Comparison of ENCODE assay signal across 17 cellular contexts in genomic region chr6:25229671-25230321, GRCh38. TPM values are rescaled to one million over a fixed set of nuclear protein-coding genes. Genes with fewer than 3 reads are reported as not detected.
DNase-seq lines count a peak whose midpoint lies in the region; ATAC-seq, FAIRE-seq and TF ChIP-seq lines count a peak whose summit lies in the region.
"Had no signal": no experiment of that assay in that cellular context is flagged by ENCODE, and none has a peak within 500 bp of the region (broad histone marks: within the 10 kb centered on the region; RNA-seq: fewer than 3 reads in every experiment).

No MANE protein-coding gene starts in this region.

- no peak overlapping the region for H3K27ac Mint-ChIP-seq in activated naive CD4-positive, alpha-beta T cell treated with anti-CD3 and anti-CD28 coated beads, Interleukin-2, amount 10 ng/mL, durations not matched to agents 7 days and 5 days
- no peak overlapping the region for H3K27ac Mint-ChIP-seq in stimulated activated naive B cell treated with anti-CD40 and anti-IgM and Interleukin-4, amounts not matched to agents 10 μg/mL and 1 μg/mL and 100 μg/mL, for 72 hours
- H3K27ac Mint-ChIP-seq: activated B cell treated with CpG ODN at 0.5 μM for 24 hours had no signal

- peak overlapping the region; percentile 6; the same call in 2 of the 3 replicates for H3K4me2 ChIP-seq in A549
- peak overlapping the region; percentile 57 for H3K4me2 ChIP-seq in HCT116 (ENCODE audit: low read length)

- FAIRE-seq in A549 (lab: Jason Lieb, UNC): no peak
- FAIRE-seq: frontal cortex, G401.6, pancreas had no signal

- TF ChIP-seq CTCF in A549 (IDR thresholded peaks at IDR 0.05) (no peak), HCT116 (IDR thresholded peaks at IDR 0.05 in 2 of 3, conservative IDR thresholded peaks at IDR 0.05 in 1 of 3; ENCODE audit: borderline replicate concordance in 1 of 3, insufficient read depth in 1 of 3, low read depth in 2 of 3, low read length in 2 of 3) (no peak)

- intact Hi-C loops in HCT116 (cut with micrococcal nuclease): no loop called here

- RAD21 ChIA-PET in HCT116 (lab: Charles Lee; ENCODE audit: low non-redundant PET in 1 of 2, low total read pairs in 2 of 2, uncharacterized antibody in 2 of 2, unreplicated experiment in 2 of 2): no interaction called here

- H3K9ac ChIP-seq in HCT116 (ENCODE audit: low read length): no peak overlapping the region

- no peaks in the 10 kb centered on the region for H4K20me1 ChIP-seq in HCT116 (ENCODE audit: insufficient read depth)

- no peak for TF ChIP-seq EP300 in A549 (IDR thresholded peaks at IDR 0.05)

- no peaks in the 10 kb centered on the region for H3K9me3 Mint-ChIP-seq in activated naive CD4-positive, alpha-beta T cell treated with anti-CD3 and anti-CD28 coated beads, Interleukin-2, amount 10 ng/mL, durations not matched to agents 7 days and 5 days
- no peaks in the 10 kb centered on the region for H3K9me3 Mint-ChIP-seq in stimulated activated naive B cell treated with anti-CD40 and anti-IgM and Interleukin-4, amounts not matched to agents 10 μg/mL and 1 μg/mL and 100 μg/mL, for 72 hours
- H3K9me3 Mint-ChIP-seq: activated B cell treated with CpG ODN at 0.5 μM for 24 hours had no signal

- peak overlapping the region; percentile 60 for H2AFZ ChIP-seq in HCT116 (ENCODE audit: low read depth, low read length, poor library complexity, severe bottlenecking)

- no peaks in the 10 kb centered on the region for H3K36me3 ChIP-seq in HCT116 (ENCODE audit: control insufficient read depth in 1 of 2, insufficient read depth in 2 of 2, low read length in 2 of 2)
- H3K36me3 ChIP-seq: cardiac muscle cell, lower lobe of right lung, pancreas had no signal

- H3K27me3 Mint-ChIP-seq in activated naive CD4-positive, alpha-beta T cell treated with anti-CD3 and anti-CD28 coated beads, Interleukin-2, amount 10 ng/mL, durations not matched to agents 7 days and 5 days: peaks cover 9% of the 10 kb centered on the region
- H3K27me3 Mint-ChIP-seq in stimulated activated naive B cell treated with anti-CD40 and anti-IgM and Interleukin-4, amounts not matched to agents 10 μg/mL and 1 μg/mL and 100 μg/mL, for 72 hours: no peaks in the 10 kb centered on the region
- H3K27me3 Mint-ChIP-seq: activated B cell treated with CpG ODN at 0.5 μM for 24 hours had no signal

- H3K4me1 Mint-ChIP-seq in activated naive CD4-positive, alpha-beta T cell treated with anti-CD3 and anti-CD28 coated beads, Interleukin-2, amount 10 ng/mL, durations not matched to agents 7 days and 5 days: no peaks in the 10 kb centered on the region
- H3K4me1 Mint-ChIP-seq in stimulated activated naive B cell treated with anti-CD40 and anti-IgM and Interleukin-4, amounts not matched to agents 10 μg/mL and 1 μg/mL and 100 μg/mL, for 72 hours: no peaks in the 10 kb centered on the region
- H3K4me1 Mint-ChIP-seq: activated B cell treated with CpG ODN at 0.5 μM for 24 hours had no signal

- no peaks in the 10 kb centered on the region for H3K36me3 Mint-ChIP-seq in activated naive CD4-positive, alpha-beta T cell treated with anti-CD3 and anti-CD28 coated beads, Interleukin-2, amount 10 ng/mL, durations not matched to agents 7 days and 5 days
- no peaks in the 10 kb centered on the region for H3K36me3 Mint-ChIP-seq in stimulated activated naive B cell treated with anti-CD40 and anti-IgM and Interleukin-4, amounts not matched to agents 10 μg/mL and 1 μg/mL and 100 μg/mL, for 72 hours

- H3K27ac ChIP-seq in A549 (peak overlapping the region in 1 of 2 experiments; percentile 12; a peak in 1 of 6 replicates), HCT116 (ENCODE audit: low read depth, low read length) (no peak overlapping the region)
- H3K27ac ChIP-seq: cardiac muscle cell, lower lobe of right lung, pancreas had no signal

- no peaks in the 10 kb centered on the region for H3K79me2 ChIP-seq in HCT116 (ENCODE audit: insufficient read depth, low read length)

- no peaks in the 10 kb centered on the region for H3K27me3 ChIP-seq in HCT116 (ENCODE audit: insufficient read depth, low read length)
- H3K27me3 ChIP-seq: pancreas had no signal

- POLR2A ChIA-PET in A549 (lab: Yijun Ruan, JAX): no interaction called here
- POLR2A ChIA-PET in HCT116 (lab: Charles Lee): no interaction called here

- TF ChIP-seq POLR2A in A549 (IDR thresholded peaks at IDR 0.05; ENCODE audit: low read length): no peak
- TF ChIP-seq POLR2A in HCT116 (IDR thresholded peaks at IDR 0.05; ENCODE audit: borderline replicate concordance, extremely low read depth, insufficient read depth, insufficient read length): no peak

- H3K4me3 Mint-ChIP-seq in activated naive CD4-positive, alpha-beta T cell treated with anti-CD3 and anti-CD28 coated beads, Interleukin-2, amount 10 ng/mL, durations not matched to agents 7 days and 5 days: no peak overlapping the region
- no peak overlapping the region for H3K4me3 Mint-ChIP-seq in stimulated activated naive B cell treated with anti-CD40 and anti-IgM and Interleukin-4, amounts not matched to agents 10 μg/mL and 1 μg/mL and 100 μg/mL, for 72 hours
- H3K4me3 Mint-ChIP-seq: activated B cell treated with CpG ODN at 0.5 μM for 24 hours had no signal

- WGBS in A549 (ENCODE audit: missing lambda C conversion rate): 50% methylated on average over 1 of the region's 1 CpG

- no TSS peak for BruUV-seq in HCT116 (replicated peaks; lab: Mats Ljungman, UMichigan)

- TF ChIP-seq RAD21 in A549 (conservative IDR thresholded peaks at IDR 0.05 in 1 of 2, IDR thresholded peaks at IDR 0.05 in 1 of 2): no peak
- no peak for TF ChIP-seq RAD21 in HCT116 (IDR thresholded peaks at IDR 0.05; ENCODE audit: low read depth)

- H3K9me3 ChIP-seq in A549 (no peaks in the 10 kb centered on the region), HCT116 (ENCODE audit: control insufficient read depth in 1 of 2, insufficient read depth in 1 of 2, low read depth in 1 of 2, low read length in 2 of 2) (no peaks in the 10 kb centered on the region)
- H3K9me3 ChIP-seq: lower lobe of right lung, pancreas had no signal

- peak in 1 of 2 experiments; percentile 7 for DNase-seq in A549 (ENCODE audit: low read depth in 1 of 2, low spot score in 1 of 2)
- peak; percentile 15 for DNase-seq in HCT116 (ENCODE audit: low read depth, low spot score)
- peak; percentile 83 for DNase-seq in amniotic epithelial cell (ENCODE audit: low read depth)
- peak; percentile 42 for DNase-seq in hepatic stellate cell (ENCODE audit: low spot score)
- no peak for DNase-seq in activated naive CD4-positive, alpha-beta T cell treated with anti-CD3 and anti-CD28 coated beads, Interleukin-2, amount 10 ng/mL, durations not matched to agents 7 days and 5 days
- no peak for DNase-seq in NCI-H2081 treated with DMSO at 0.1 percent for 48 hours (lab: John Stamatoyannopoulos, UW)
- DNase-seq in stimulated activated naive B cell treated with anti-CD40 and anti-IgM and Interleukin-4, amounts not matched to agents 10 μg/mL and 1 μg/mL and 100 μg/mL, for 72 hours: no peak
- DNase-seq: activated B cell treated with CpG ODN at 0.5 μM for 24 hours; activated T-cell treated with anti-CD3 and anti-CD28 coated beads, Interleukin-2, amount 50 U/mL, for 48 hours; AML-193; KG1; lower lobe of right lung; pancreas had no signal

- H3K9me2 ChIP-seq in HCT116 (ENCODE audit: insufficient read depth): no peaks in the 10 kb centered on the region

- no peak overlapping the region for H3K4me3 ChIP-seq in A549
- no peak overlapping the region for H3K4me3 ChIP-seq in HCT116 (replicated peaks in 1 of 2; ENCODE audit: low read depth in 1 of 2, low read length in 2 of 2)
- H3K4me3 ChIP-seq: cardiac muscle cell, lower lobe of right lung, pancreas had no signal

- ATAC-seq in A549: no peak
- peak; percentile 75 for ATAC-seq in HCT116
- ATAC-seq in stimulated activated naive B cell treated with anti-CD40 and anti-IgM and Interleukin-4, amounts not matched to agents 10 μg/mL and 1 μg/mL and 100 μg/mL, for 72 hours (replicated peaks): no peak
- no peak for ATAC-seq in GM19351 (IDR thresholded peaks at IDR 0.05; ENCODE audit: unreplicated experiment)
- ATAC-seq: lower lobe of right lung had no signal

- H3K4me1 ChIP-seq in A549 (peaks cover 6% of the 10 kb centered on the region), HCT116 (ENCODE audit: control insufficient read depth in 1 of 2, insufficient read depth in 2 of 2, low read length in 2 of 2) (peaks cover 2 to 17% of the 10 kb centered on the region in 2 experiments; a peak in 2 of 4 replicates)
- H3K4me1 ChIP-seq: lower lobe of right lung had no signal

- CTCF ChIA-PET in A549 (lab: Yijun Ruan, JAX): interaction anchor here (0.9 to 1.4 kb wide), 4 partner anchors 9 to 329 kb away, joined by 3 to 4 read pairs (median 4); no protein-coding TSS in a partner anchor
- CTCF ChIA-PET in HCT116 (lab: Charles Lee): no interaction called here
- CTCF ChIA-PET in activated naive CD4-positive, alpha-beta T cell treated with anti-CD3 and anti-CD28 coated beads, Interleukin-2, amount 10 ng/mL, durations not matched to agents 7 days and 5 days (lab: Charles Lee): no interaction called here

TF ChIP-seq in A549, 52 proteins besides CTCF, POLR2A, EP300 and RAD21 (continues in another document):
- no peak for TF ChIP-seq MAX (IDR thresholded peaks at IDR 0.05)
- TF ChIP-seq TP53 (CRISPR knock-in tag; IDR thresholded peaks at IDR 0.05): no peak
- TF ChIP-seq CBX8 (IDR thresholded peaks at IDR 0.05): no peak

TF ChIP-seq in HCT116, 20 proteins besides CTCF, POLR2A, EP300 and RAD21 (continues in another document):
- no peak for TF ChIP-seq ELF1 (IDR thresholded peaks at IDR 0.05; ENCODE audit: borderline replicate concordance, low read depth)

RNA-seq across cellular contexts. Expression of gene CARMIL1, which starts 49.4 kb away (rescaled TPM):
- polyA plus RNA-seq in A549 (2011; rRNA removed) (11.8 and 16.1 TPM in 2 replicates), A549 (2017; fragmentation: RNase III; extraction: RNeasy Plus Mini Kit Qiagen cat#74134 plus additional on column Dnase treatment) (9.0 to 11.5 TPM (median 10.8 TPM) in 3 replicates)
- polyA plus RNA-seq in A549 (2012; cell fraction: cytosol; rRNA removed): 3.1 and 3.2 TPM in 2 replicates
- 1.8 and 3.5 TPM in 2 replicates for polyA plus RNA-seq in A549 (2012; cell fraction: nucleus; rRNA removed)
- polyA minus RNA-seq in A549 (2011; rRNA and poly(A)+ RNA removed): 12.3 and 14.6 TPM in 2 replicates
- total RNA-seq in HCT116 (2021; ENCODE audit: unreplicated experiment): 21.7 TPM
- polyA plus RNA-seq in HCT116 (2012): 6.4 and 7.9 TPM in 2 replicates

Comparison
In these comparisons a context has a peak if more than half of its experiments do, and no peak if none do; other contexts are left out.
1. DNase-seq: peak in HCT116 (single experiment), amniotic epithelial cell (single experiment) and hepatic stellate cell (single experiment); none in activated naive CD4-positive, alpha-beta T cell treated with anti-CD3 and anti-CD28 coated beads, Interleukin-2, amount 10 ng/mL, durations not matched to agents 7 days and 5 days (single experiment), NCI-H2081 treated with DMSO at 0.1 percent for 48 hours (single experiment) and stimulated activated naive B cell treated with anti-CD40 and anti-IgM and Interleukin-4, amounts not matched to agents 10 μg/mL and 1 μg/mL and 100 μg/mL, for 72 hours (single experiment).
2. Of the 6 proteins assayed by ChIP-seq in both A549 and HCT116: peak only in A549: none; only in HCT116: CEBPB; in both: none; in neither: 5.